Comparison of ENCODE assay signal across 16 cellular contexts in the genomic region with DNA sequence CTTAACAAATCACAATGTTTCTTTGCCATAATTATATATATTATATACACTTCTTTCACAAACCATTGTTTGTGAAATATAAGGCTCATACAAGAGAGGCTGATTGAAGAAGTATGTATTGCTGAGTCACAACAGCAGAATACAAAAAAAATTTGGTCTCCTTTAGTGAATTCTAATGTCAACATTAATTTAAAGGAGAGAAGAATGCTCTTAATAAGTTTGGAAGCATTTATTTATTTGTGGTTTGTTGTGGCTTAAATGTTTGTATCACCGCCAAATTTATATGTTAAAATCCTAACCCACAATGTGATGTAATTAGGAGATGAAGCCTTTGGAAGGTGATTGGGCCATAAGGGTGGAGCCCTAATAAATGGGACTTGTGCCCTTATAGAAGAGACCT.
A peak's percentile ranks its signal among the peaks of the same experiment; 100 is the strongest.
DNase-seq lines count a peak whose midpoint lies in the region; ATAC-seq, FAIRE-seq and TF ChIP-seq lines count a peak whose summit lies in the region.
"Had no signal": no experiment of that assay in that cellular context is flagged by ENCODE, and none has a peak within 500 bp of the region (broad histone marks: within the 10 kb centered on the region; RNA-seq: fewer than 3 reads in every experiment).

No MANE protein-coding gene starts in this region.

- FAIRE-seq in GM19239 (lab: Jason Lieb, UNC): peak; percentile 80
- FAIRE-seq: H54 had no signal

- H3K4me3 ChIP-seq in RWPE2 (ENCODE audit: severe bottlenecking): no peak overlapping the region
- H3K4me3 ChIP-seq in fibroblast of lung (replicated peaks in 1 of 4; ENCODE audit: control extremely low read depth in 1 of 4, insufficient read depth in 1 of 4, low read depth in 3 of 4, low read length in 4 of 4): no peak overlapping the region
- H3K4me3 ChIP-seq in esophagus squamous epithelium: no peak overlapping the region
- H3K4me3 ChIP-seq in right atrium auricular region: no peak overlapping the region
- H3K4me3 ChIP-seq: lung, SK-N-MC, tibial artery had no signal

- TF ChIP-seq CTCF in AG09319 (IDR thresholded peaks at IDR 0.05; ENCODE audit: low read depth, low read length) (no peak), RWPE2 (IDR thresholded peaks at IDR 0.05; ENCODE audit: poor library complexity, severe bottlenecking) (no peak), fibroblast of lung (conservative IDR thresholded peaks at IDR 0.05 in 1 of 2, IDR thresholded peaks at IDR 0.05 in 1 of 2; ENCODE audit: low read depth in 1 of 2, low read length in 2 of 2) (no peak), esophagus squamous epithelium (IDR thresholded peaks at IDR 0.05) (no peak), right atrium auricular region (IDR thresholded peaks at IDR 0.05) (no peak)

- H3K4me1 ChIP-seq in RWPE2 (ENCODE audit: insufficient read depth, poor library complexity, severe bottlenecking) (peaks cover 25% of the 10 kb centered on the region), fibroblast of lung (ENCODE audit: control insufficient read depth, extremely low read depth, insufficient read depth, low read length) (no peaks in the 10 kb centered on the region), esophagus squamous epithelium (peaks cover 0 to 14% (median 0%) of the 10 kb centered on the region in 3 donors), right atrium auricular region (no peaks in the 10 kb centered on the region)
- H3K4me1 ChIP-seq: tibial artery had no signal

- no peaks in the 10 kb centered on the region for H3K27me3 ChIP-seq in RWPE2 (ENCODE audit: insufficient read depth, poor library complexity, severe bottlenecking)
- H3K27me3 ChIP-seq in fibroblast of lung (ENCODE audit: control insufficient read depth, insufficient read depth, low read length): no peaks in the 10 kb centered on the region
- no peaks in the 10 kb centered on the region for H3K27me3 ChIP-seq in esophagus squamous epithelium
- H3K27me3 ChIP-seq in right atrium auricular region: no peaks in the 10 kb centered on the region
- H3K27me3 ChIP-seq: tibial artery had no signal

- peak overlapping the region; percentile 22 for H2AFZ ChIP-seq in fibroblast of lung (ENCODE audit: low read length)

- no peaks in the 10 kb centered on the region for H4K20me1 ChIP-seq in fibroblast of lung (ENCODE audit: control insufficient read depth, extremely low read depth, insufficient read depth, low read length)

- H3K36me3 ChIP-seq in RWPE2 (ENCODE audit: low read depth) (no peaks in the 10 kb centered on the region), fibroblast of lung (ENCODE audit: control insufficient read depth, insufficient read depth, low read length) (no peaks in the 10 kb centered on the region), esophagus squamous epithelium (no peaks in the 10 kb centered on the region), right atrium auricular region (no peaks in the 10 kb centered on the region)
- H3K36me3 ChIP-seq: tibial artery had no signal

- intact Hi-C loops in esophagus squamous epithelium (cut with DNase I): no loop called here

- H3K27ac ChIP-seq in RWPE2 (ENCODE audit: poor library complexity, severe bottlenecking) (peak overlapping the region; percentile 82), fibroblast of lung (ENCODE audit: insufficient read depth, low read length) (no peak overlapping the region), esophagus squamous epithelium (no peak overlapping the region), right atrium auricular region (no peak overlapping the region)
- H3K27ac ChIP-seq: tibial artery had no signal

- H3K79me2 ChIP-seq in fibroblast of lung (ENCODE audit: control insufficient read depth, insufficient read depth, low read length): no peaks in the 10 kb centered on the region

- DNase-seq in AG09319 (ENCODE audit: extremely low read depth, low read depth) (peak; percentile 27), GM19239 (ENCODE audit: insufficient read length, low spot score) (no peak), RWPE2 (ENCODE audit: low spot score) (no peak), fibroblast of lung (ENCODE audit: low read depth in 2 of 2) (peak; percentile 28 to 41), esophagus squamous epithelium (lab: John Stamatoyannopoulos, UW) (no peak), right atrium auricular region (ENCODE audit: low spot score) (no peak)
- DNase-seq: activated effector memory CD4-positive, alpha-beta T cell treated with anti-CD3 and anti-CD28 coated beads, Interleukin-2, amount 50 U/mL, for 16 hours; natural killer cell; NCI-H2171; stimulated activated CD4-positive, alpha-beta T cell treated with anti-CD3 and anti-CD28 coated beads, Interleukin-2, amount 100 ng/mL, for 24 hours; tibial artery had no signal

- no peak overlapping the region for H3K4me2 ChIP-seq in fibroblast of lung (ENCODE audit: extremely low read depth, insufficient read depth, low read length)

- H3K9me3 ChIP-seq in RWPE2 (ENCODE audit: severe bottlenecking): no peaks in the 10 kb centered on the region
- H3K9me3 ChIP-seq in fibroblast of lung (ENCODE audit: control insufficient read depth, insufficient read depth, low read depth, low read length): no peaks in the 10 kb centered on the region
- H3K9me3 ChIP-seq in esophagus squamous epithelium: no peaks in the 10 kb centered on the region
- H3K9me3 ChIP-seq in right atrium auricular region: no peaks in the 10 kb centered on the region
- H3K9me3 ChIP-seq: tibial artery had no signal

- TF ChIP-seq POLR2A in esophagus squamous epithelium (IDR thresholded peaks at IDR 0.05): no peak

- 95 to 96% methylated on average over 1 of the region's 1 CpG for WGBS in esophagus squamous epithelium, 2 donors

- ATAC-seq in RWPE2 (ENCODE audit: low read depth) (peak; percentile 49; the same call in 2 of the 3 replicates), HG03571 (IDR thresholded peaks at IDR 0.05; ENCODE audit: unreplicated experiment) (no peak), GM18517 (IDR thresholded peaks at IDR 0.05; ENCODE audit: unreplicated experiment) (no peak)
- ATAC-seq: natural killer cell had no signal

- no peak overlapping the region for H3K9ac ChIP-seq in fibroblast of lung (ENCODE audit: insufficient read depth, low read length)

Comparison
In these comparisons a context has a peak if more than half of its experiments do, and no peak if none do; other contexts are left out.
1. DNase-seq: peak in AG09319 (single experiment) and fibroblast of lung (2 of 2); none in GM19239 (single experiment), RWPE2 (single experiment), esophagus squamous epithelium (single experiment) and right atrium auricular region (single experiment).